Comparison of ENCODE assay signal across 19 cellular contexts in genomic region chr12:17802657-17803641, GRCh38.
DNase-seq lines count a peak whose midpoint lies in the region; ATAC-seq, FAIRE-seq and TF ChIP-seq lines count a peak whose summit lies in the region.
"Had no signal": no experiment of that assay in that cellular context is flagged by ENCODE, and none has a peak within 500 bp of the region (broad histone marks: within the 10 kb centered on the region; RNA-seq: fewer than 3 reads in every experiment).

No MANE protein-coding gene starts in this region.

- WGBS in H9 (ENCODE audit: extremely low coverage, insufficient read length, low lambda C conversion rate), result no CpG with 5 or more reads among the region's 15 CpGs
- 6% methylated on average over 12 of the region's 15 CpGs for WGBS in K562 (ENCODE audit: insufficient coverage, low coverage, missing lambda C conversion rate)

- H3K56ac ChIP-seq in H9 (ENCODE audit: insufficient read length, low read depth, low read length), result no peak overlapping the region

- no peak overlapping the region for H3K4ac ChIP-seq in H9 (ENCODE audit: low read depth, low read length)

- H2AK5ac ChIP-seq in H9 (ENCODE audit: insufficient read length, low read length), result no peak overlapping the region

- H2AFZ ChIP-seq in H9 (ENCODE audit: low read length) (peak overlapping the region; percentile 32), K562 (ENCODE audit: low read depth, low read length) (no peak overlapping the region)

- H3K36me3 Mint-ChIP-seq in H9 (ENCODE audit: insufficient read depth in 1 of 3, low read depth in 3 of 3), result no peaks in the 10 kb centered on the region
- no peaks in the 10 kb centered on the region for H3K36me3 Mint-ChIP-seq in stimulated activated memory B cell treated with anti-CD40 and anti-IgM and Interleukin-4, amounts not matched to agents 10 μg/mL and 1 μg/mL and 100 μg/mL, for 72 hours

- H3T11ph ChIP-seq in H9 (ENCODE audit: low read length), result no peak overlapping the region

- no peak overlapping the region for H4K91ac ChIP-seq in H9 (ENCODE audit: insufficient read length, low read depth, low read length)

- no peak for FAIRE-seq in K562 (lab: Jason Lieb, UNC)
- FAIRE-seq: A204.1, GM12891 had no signal

- H3K23me2 ChIP-seq in H9 (ENCODE audit: insufficient read length, low read depth, low read length, poor library complexity, severe bottlenecking), result no peaks in the 10 kb centered on the region

- no peaks in the 10 kb centered on the region for H3K9me1 ChIP-seq in K562 (ENCODE audit: control insufficient read depth, insufficient read depth, low read length)

- H3K14ac ChIP-seq in H9 (ENCODE audit: insufficient read depth, low read length), result no peak overlapping the region

- peak overlapping the region in 1 of 3 experiments; percentile 77; a peak in 1 of 7 replicates for H3K27ac Mint-ChIP-seq in H9
- no peak overlapping the region for H3K27ac Mint-ChIP-seq in stimulated activated memory B cell treated with anti-CD40 and anti-IgM and Interleukin-4, amounts not matched to agents 10 μg/mL and 1 μg/mL and 100 μg/mL, for 72 hours

- H3K23ac ChIP-seq in H9 (ENCODE audit: insufficient read length, low read depth, low read length), result no peak overlapping the region

- no peak overlapping the region for H2BK12ac ChIP-seq in H9 (ENCODE audit: insufficient read length, low read depth, low read length)

- H3K27me3 ChIP-seq in H9 (ENCODE audit: insufficient read depth, low read length) (no peaks in the 10 kb centered on the region), K562 (ENCODE audit: control insufficient read depth in 2 of 2, insufficient read depth in 2 of 2, low read length in 2 of 2) (no peaks in the 10 kb centered on the region)

- H2BK5ac ChIP-seq in H9 (ENCODE audit: insufficient read length, low read length), result no peak overlapping the region

- POLR2A ChIA-PET in K562 (lab: Yijun Ruan, JAX), result no interaction called here

- no TSS peak for BruUV-seq in K562 (replicated peaks; lab: Mats Ljungman, UMichigan)

- no peak overlapping the region for H3K9ac ChIP-seq in H9 (ENCODE audit: extremely low read depth, insufficient read length, low read length)
- H3K9ac ChIP-seq in K562 (ENCODE audit: insufficient read depth in 1 of 2, low read depth in 2 of 2, low read length in 2 of 2), result no peak overlapping the region

- H3K4me2 ChIP-seq in H9 (ENCODE audit: insufficient read depth, insufficient read length, low read length), result no peak overlapping the region
- no peak overlapping the region for H3K4me2 ChIP-seq in K562 (ENCODE audit: insufficient read depth, low read length)

- peaks cover 6 to 7% of the 10 kb centered on the region in 2 experiments; a peak in 3 of 5 replicates for H3K9me3 Mint-ChIP-seq in H9
- peaks cover 8% of the 10 kb centered on the region for H3K9me3 Mint-ChIP-seq in stimulated activated memory B cell treated with anti-CD40 and anti-IgM and Interleukin-4, amounts not matched to agents 10 μg/mL and 1 μg/mL and 100 μg/mL, for 72 hours

- H3K27ac ChIP-seq in 22Rv1, result no peak overlapping the region
- H3K27ac ChIP-seq in H9 (ENCODE audit: insufficient read length, low read depth, low read length), result no peak overlapping the region
- no peak overlapping the region for H3K27ac ChIP-seq in K562 (ENCODE audit: extremely low read depth, low read depth, low read length)

- H3K4me1 Mint-ChIP-seq in H9, result peaks cover 4 to 6% of the 10 kb centered on the region in 2 experiments; a peak in 3 of 4 replicates
- no peaks in the 10 kb centered on the region for H3K4me1 Mint-ChIP-seq in stimulated activated memory B cell treated with anti-CD40 and anti-IgM and Interleukin-4, amounts not matched to agents 10 μg/mL and 1 μg/mL and 100 μg/mL, for 72 hours

- H3K79me2 ChIP-seq in H9 (ENCODE audit: insufficient read depth, low read length), result no peaks in the 10 kb centered on the region
- no peaks in the 10 kb centered on the region for H3K79me2 ChIP-seq in K562 (ENCODE audit: control insufficient read depth, insufficient read depth, low read length)

- no peak overlapping the region for H2BK15ac ChIP-seq in H9 (ENCODE audit: low read depth, low read length)

- H3K36me3 ChIP-seq in K562 (ENCODE audit: control insufficient read depth, insufficient read depth, low read length), result no peaks in the 10 kb centered on the region

- H3K18ac ChIP-seq in H9 (ENCODE audit: insufficient read length, low read depth, low read length), result no peak overlapping the region

- H3K27me3 Mint-ChIP-seq in H9 (ENCODE audit: low read depth), result no peaks in the 10 kb centered on the region
- no peaks in the 10 kb centered on the region for H3K27me3 Mint-ChIP-seq in stimulated activated memory B cell treated with anti-CD40 and anti-IgM and Interleukin-4, amounts not matched to agents 10 μg/mL and 1 μg/mL and 100 μg/mL, for 72 hours

- no peak for ATAC-seq in K562
- ATAC-seq in stimulated activated memory B cell treated with anti-CD40 and anti-IgM and Interleukin-4, amounts not matched to agents 10 μg/mL and 1 μg/mL and 100 μg/mL, for 72 hours, result no peak
- no peak for ATAC-seq in GM21381 (IDR thresholded peaks at IDR 0.05; ENCODE audit: unreplicated experiment)
- ATAC-seq: HCT116 had no signal

- peak; percentile 12; the same call in 1 of the 2 replicates for TF ChIP-seq CTCF in 22Rv1 (IDR thresholded peaks at IDR 0.05)
- TF ChIP-seq CTCF in H9 (conservative IDR thresholded peaks at IDR 0.05), result peak; percentile 46; the same call in 2 of the 3 replicates
- TF ChIP-seq CTCF in K562 (IDR thresholded peaks at IDR 0.05 in 2 of 3, conservative IDR thresholded peaks at IDR 0.05 in 1 of 3; ENCODE audit: insufficient read depth in 2 of 3, low read depth in 1 of 3, low read length in 3 of 3), result no peak

- H3K79me1 ChIP-seq in H9 (ENCODE audit: insufficient read depth, low read depth, low read length, poor library complexity, severe bottlenecking), result no peaks in the 10 kb centered on the region

- H3K9me3 ChIP-seq in H9 (ENCODE audit: control insufficient read depth, low read depth, low read length) (no peaks in the 10 kb centered on the region), K562 (replicated peaks; ENCODE audit: control insufficient read depth, insufficient read depth, low read depth, low read length) (no peaks in the 10 kb centered on the region)

- peak; percentile 44 for DNase-seq in H9
- no peak for DNase-seq in K562 (ENCODE audit: extremely low read depth in 1 of 4, low spot score in 3 of 4)
- DNase-seq in left kidney (ENCODE audit: low read depth, low spot score), result peak; percentile 1
- DNase-seq in NCI-H1048 (lab: John Stamatoyannopoulos, UW), result no peak
- no peak for DNase-seq in NCI-H1436 (lab: John Stamatoyannopoulos, UW)
- DNase-seq: C1 segment of cervical spinal cord; GF-D8; Kasumi-1; NCI-H1105 treated with DMSO at 0.1 percent for 48 hours; NCI-H187; NCI-H526 treated with DMSO at 0.1 percent for 48 hours; NK-92 treated with Interleukin-12 subunit alpha and Interleukin-12 subunit beta, amount 100 ng/mL, for 24 hours; SIG-M5 had no signal

- CTCF ChIA-PET in K562 (lab: Yijun Ruan, JAX; ENCODE audit: low intra/inter-chr PET ratio), result no interaction called here

- no peak overlapping the region for H2BK120ac ChIP-seq in H9 (ENCODE audit: low read depth, low read length, poor library complexity, severe bottlenecking)

- in situ Hi-C loops in K562 (cut with MboI), result no loop called here

- intact Hi-C loops in K562 (cut with micrococcal nuclease), result no loop called here

- H3K4me1 ChIP-seq in H9 (ENCODE audit: insufficient read depth, low read length) (no peaks in the 10 kb centered on the region), K562 (replicated peaks in 1 of 2; ENCODE audit: control insufficient read depth in 2 of 2, insufficient read depth in 2 of 2, low read length in 2 of 2) (no peaks in the 10 kb centered on the region)

- no peak overlapping the region for H3K4me3 Mint-ChIP-seq in H9
- H3K4me3 Mint-ChIP-seq in stimulated activated memory B cell treated with anti-CD40 and anti-IgM and Interleukin-4, amounts not matched to agents 10 μg/mL and 1 μg/mL and 100 μg/mL, for 72 hours, result no peak overlapping the region

- no peak overlapping the region for H4K5ac ChIP-seq in H9 (ENCODE audit: insufficient read length, low read depth, low read length)

- no peak overlapping the region for H2BK20ac ChIP-seq in H9 (ENCODE audit: low read depth, low read length, poor library complexity, severe bottlenecking)

- H4K8ac ChIP-seq in H9 (replicated peaks; ENCODE audit: insufficient read length, low read depth, low read length), result no peak overlapping the region

- H3K4me3 ChIP-seq in K562, result no peak overlapping the region

- no peak for TF ChIP-seq RAD21 in K562 (CRISPR knock-in tag; conservative IDR thresholded peaks at IDR 0.05 in 1 of 2, IDR thresholded peaks at IDR 0.05 in 1 of 2)

- H4K20me1 ChIP-seq in H9 (ENCODE audit: control insufficient read depth, insufficient read depth, insufficient read length) (no peaks in the 10 kb centered on the region), K562 (replicated peaks; ENCODE audit: control insufficient read depth, insufficient read depth, low read length) (no peaks in the 10 kb centered on the region)

- no peak for TF ChIP-seq EP300 in K562 (IDR thresholded peaks at IDR 0.05; ENCODE audit: low read length)

- TF ChIP-seq POLR2A in K562 (conservative IDR thresholded peaks at IDR 0.05), result no peak

TF ChIP-seq in K562, 482 proteins besides CTCF, POLR2A, EP300 and RAD21:
- TF ChIP-seq MAFG (tag; conservative IDR thresholded peaks at IDR 0.05) (0 out of 2 replicates have a peak, but pooled peaks have one; percentile 16), ZNF146 (CRISPR knock-in tag; IDR thresholded peaks at IDR 0.05; ENCODE audit: unreplicated experiment) (no peak)

Comparison
In these comparisons a context has a peak if more than half of its experiments do, and no peak if none do; other contexts are left out.
1. CTCF ChIP-seq: peak in 22Rv1 (single experiment) and H9 (single experiment); none in K562 (0 of 3).
2. DNase-seq: peak in H9 (single experiment) and left kidney (single experiment); none in K562 (0 of 4), NCI-H1048 (single experiment) and NCI-H1436 (single experiment).